In the genomic region with DNA sequence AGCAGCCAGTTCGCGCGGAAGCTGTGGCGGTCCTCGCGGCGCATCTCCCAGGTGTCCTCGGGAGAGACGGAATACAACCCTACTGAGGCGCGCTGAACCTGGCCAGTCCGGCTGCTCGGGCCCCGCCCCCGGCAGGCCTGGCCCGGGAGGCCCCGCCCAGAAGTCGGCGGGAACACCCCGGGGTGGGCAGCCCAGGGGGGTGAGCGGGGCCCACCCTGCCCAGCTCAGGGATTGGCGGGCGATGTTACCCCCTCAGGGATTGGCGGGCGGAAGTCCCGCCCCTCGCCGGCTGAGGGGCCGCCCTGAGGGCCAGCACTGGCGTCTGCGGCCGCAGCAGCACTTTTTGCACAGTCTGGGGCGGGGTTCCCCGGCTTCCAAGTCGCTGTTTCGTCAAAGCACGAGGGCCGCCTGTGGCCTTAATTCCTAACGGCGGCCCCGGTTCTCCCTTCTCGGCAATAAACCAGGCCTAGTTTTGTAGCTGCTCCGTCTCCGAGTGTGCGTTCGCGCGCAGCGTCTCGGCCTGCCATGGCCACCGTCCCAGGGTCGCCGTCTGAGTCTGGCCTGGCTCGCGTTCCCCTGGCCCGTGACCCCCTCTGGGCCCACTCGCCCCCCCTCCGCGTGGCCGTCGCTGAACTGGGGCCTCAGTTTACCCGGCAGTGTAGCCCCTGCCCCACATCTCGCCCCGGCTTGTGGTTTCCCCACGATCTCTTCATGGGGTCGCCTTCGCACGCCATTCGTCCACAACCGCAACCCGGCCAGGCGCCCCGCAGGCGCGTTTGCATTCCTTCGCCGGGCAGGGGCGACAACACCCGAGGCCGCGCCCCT, we compare ENCODE assay signal across 8 cellular contexts. TPM values are rescaled to one million over a fixed set of nuclear protein-coding genes. Genes with fewer than 3 reads are reported as not detected.
A peak's percentile ranks its signal among the peaks of the same experiment; 100 is the strongest.
DNase-seq lines count a peak whose midpoint lies in the region; ATAC-seq and TF ChIP-seq lines count a peak whose summit lies in the region.

No MANE protein-coding gene starts in this region.

- intact Hi-C loops in esophagus squamous epithelium (cut with DNase I): no loop called here

- TF ChIP-seq CTCF in GM10266 (IDR thresholded peaks at IDR 0.05; ENCODE audit: control insufficient read depth, insufficient read depth, low read depth, missing control alignments) (no peak), esophagus squamous epithelium (IDR thresholded peaks at IDR 0.05) (peak in 1 of 6 experiments; percentile 11)

- H3K27ac ChIP-seq in esophagus squamous epithelium: peak overlapping the region; percentile 75 to 90 (median 86)

- peaks cover 7 to 28% (median 9%) of the 10 kb centered on the region in 3 donors for H3K4me1 ChIP-seq in esophagus squamous epithelium

- peak overlapping the region; percentile 82 for H3K27ac Mint-ChIP-seq in activated T-cell treated with anti-CD3 and anti-CD28 coated beads, Interleukin-2, amount 50 U/mL, for 24 hours

- H3K4me3 ChIP-seq in esophagus squamous epithelium: peak overlapping the region; percentile 31 to 71 (median 53)

- no peaks in the 10 kb centered on the region for H3K9me3 ChIP-seq in esophagus squamous epithelium

- H3K36me3 ChIP-seq in esophagus squamous epithelium: peaks cover 10 to 80% (median 22%) of the 10 kb centered on the region in 3 donors

- H3K4me3 Mint-ChIP-seq in activated T-cell treated with anti-CD3 and anti-CD28 coated beads, Interleukin-2, amount 50 U/mL, for 24 hours: peak overlapping the region; percentile 67

- TF ChIP-seq POLR2A in esophagus squamous epithelium (IDR thresholded peaks at IDR 0.05): peak in 3 of 4 donors; percentile 14 to 68 (median 68)

- peak; percentile 93 for DNase-seq in GM10266 (ENCODE audit: extremely low spot score)
- DNase-seq in NCI-H510A (lab: John Stamatoyannopoulos, UW): peak; percentile 75
- DNase-seq in activated T-cell treated with anti-CD3 and anti-CD28 coated beads, Interleukin-2, amount 50 U/mL, for 24 hours: peak; percentile 84
- DNase-seq in esophagus squamous epithelium (lab: John Stamatoyannopoulos, UW): no peak
- peak; percentile 90 for DNase-seq in myocyte (ENCODE audit: low read depth)
- peak; percentile 41 for DNase-seq in stimulated activated CD8-positive, alpha-beta memory T cell treated with anti-CD3 and anti-CD28 coated beads, Interleukin-7, amount 100 ng/mL, for 24 hours (ENCODE audit: low read depth)
- no peak for DNase-seq in NCI-H2227 (lab: John Stamatoyannopoulos, UW; ENCODE audit: unreplicated experiment)

- H3K36me3 Mint-ChIP-seq in activated T-cell treated with anti-CD3 and anti-CD28 coated beads, Interleukin-2, amount 50 U/mL, for 24 hours (ENCODE audit: low read depth): peaks cover 75% of the 10 kb centered on the region

- no peaks in the 10 kb centered on the region for H3K27me3 ChIP-seq in esophagus squamous epithelium

- WGBS in esophagus squamous epithelium, 2 donors: 26% methylated on average over 21 of the region's 81 CpGs; no CpG with 5 or more reads in 1 of the 2 donors

- ATAC-seq in HG02610 (IDR thresholded peaks at IDR 0.05; ENCODE audit: unreplicated experiment): peak; percentile 90

- H3K4me1 Mint-ChIP-seq in activated T-cell treated with anti-CD3 and anti-CD28 coated beads, Interleukin-2, amount 50 U/mL, for 24 hours (ENCODE audit: low read depth): peaks cover 13% of the 10 kb centered on the region

- H3K9me3 Mint-ChIP-seq in activated T-cell treated with anti-CD3 and anti-CD28 coated beads, Interleukin-2, amount 50 U/mL, for 24 hours: no peaks in the 10 kb centered on the region

- no peaks in the 10 kb centered on the region for H3K27me3 Mint-ChIP-seq in activated T-cell treated with anti-CD3 and anti-CD28 coated beads, Interleukin-2, amount 50 U/mL, for 24 hours

RNA-seq across cellular contexts. Expression of a gene that starts 30.0 kb away (rescaled TPM):
- total RNA-seq in esophagus squamous epithelium: 100 to 1,000 TPM; 128 to 297 (median 185) TPM
- 2.3 and 4.4 TPM in 2 replicates for total RNA-seq in myocyte
- 4.0 TPM for polyA plus RNA-seq in myocyte (2012)

RNA-seq across cellular contexts. Expression of a gene that starts 32.9 kb away (rescaled TPM):
- total RNA-seq in esophagus squamous epithelium (10 to 100 TPM; 55.5 to 87.5 (median 67.5) TPM), myocyte (20.9 and 22.6 TPM in 2 replicates)
- polyA plus RNA-seq in myocyte (2012): 31.8 TPM

Comparison
In these comparisons a context has a peak if more than half of its experiments do, and no peak if none do; other contexts are left out.
1. DNase-seq: peak in GM10266 (single experiment), NCI-H510A (single experiment), activated T-cell treated with anti-CD3 and anti-CD28 coated beads, Interleukin-2, amount 50 U/mL, for 24 hours (single experiment), myocyte (single experiment) and stimulated activated CD8-positive, alpha-beta memory T cell treated with anti-CD3 and anti-CD28 coated beads, Interleukin-7, amount 100 ng/mL, for 24 hours (single experiment); none in esophagus squamous epithelium (single experiment) and NCI-H2227 (single experiment).
2. RNA of a gene that starts 30.0 kb away (total RNA-seq): 128 to 297 TPM in esophagus squamous epithelium; 2.3 to 4.4 TPM in myocyte; every median in the first group is over 10 times any median in the second.